In genomic region chr10:114380060-114380459, GRCh38 we compare ENCODE assay signal across 22 cellular contexts. TPM values are rescaled to one million over a fixed set of nuclear protein-coding genes. Genes with fewer than 3 reads are reported as not detected.
DNase-seq lines count a peak whose midpoint lies in the region; ATAC-seq and TF ChIP-seq lines count a peak whose summit lies in the region.
"Had no signal": no experiment of that assay in that cellular context is flagged by ENCODE, and none has a peak within 500 bp of the region (broad histone marks: within the 10 kb centered on the region; RNA-seq: fewer than 3 reads in every experiment).

No MANE protein-coding gene starts in this region.

- RAD21 ChIA-PET in HCT116 (lab: Charles Lee; ENCODE audit: low non-redundant PET in 1 of 2, low total read pairs in 2 of 2, uncharacterized antibody in 2 of 2, unreplicated experiment in 2 of 2) = no interaction called here

- DNase-seq in HCT116 (ENCODE audit: low read depth, low spot score) (no peak), Panc1 (ENCODE audit: low read depth, low spot score) (no peak), left colon (no peak), smooth muscle cell (lab: John Stamatoyannopoulos, UW; ENCODE audit: unreplicated experiment) (no peak), NCI-H526 treated with DMSO at 0.1 percent for 48 hours (lab: John Stamatoyannopoulos, UW) (no peak), NCI-H2196 treated with DMSO at 0.1 percent for 48 hours (lab: John Stamatoyannopoulos, UW; ENCODE audit: unreplicated experiment) (no peak), retina (no peak)
- DNase-seq: activated B cell treated with CpG ODN at 0.5 μM for 24 hours; activated CD8-positive, alpha-beta T cell treated with anti-CD3 and anti-CD28 coated beads for 36 hours; activated naive CD4-positive, alpha-beta T cell treated with Interleukin-2 at 50 U/mL for 16 hours; activated T-cell treated with anti-CD3 and anti-CD28 coated beads, Interleukin-2, amount 50 U/mL, for 1 hour; amygdala; CD4-positive, alpha-beta T cell; effector memory CD8-positive, alpha-beta T cell; KG1; left cardiac atrium; NCI-H1048; NCI-H1930; NCI-H524; stimulated activated CD4-positive, alpha-beta T cell treated with anti-CD3 and anti-CD28 coated beads, Interleukin-12 subunit alpha, Interleukin-12 subunit beta, amount 100 ng/mL, for 4 hours; T-helper 9 cell had no signal

- no peak overlapping the region for H3K9ac ChIP-seq in HCT116 (ENCODE audit: low read length)
- H3K9ac ChIP-seq in smooth muscle cell (ENCODE audit: low read depth) = no peak overlapping the region
- H3K9ac ChIP-seq: neural progenitor cell had no signal

- H3K27me3 ChIP-seq in HCT116 (ENCODE audit: insufficient read depth, low read length) = peaks cover 20% of the 10 kb centered on the region; the same call in 1 of the 2 replicates
- H3K27me3 ChIP-seq in Panc1 (ENCODE audit: control insufficient read depth, insufficient read depth, low read length) = no peaks in the 10 kb centered on the region
- no peaks in the 10 kb centered on the region for H3K27me3 ChIP-seq in smooth muscle cell (ENCODE audit: low read depth)
- H3K27me3 ChIP-seq: neural progenitor cell had no signal

- ATAC-seq in HCT116 (no peak), Panc1 (peak; percentile 10; the same call in 1 of the 2 replicates), left colon (peak; percentile 34)
- ATAC-seq: activated CD8-positive, alpha-beta T cell treated with anti-CD3 and anti-CD28 coated beads for 36 hours; effector memory CD8-positive, alpha-beta T cell had no signal

- no peak overlapping the region for H3K27ac ChIP-seq in HCT116 (ENCODE audit: low read depth, low read length)
- H3K27ac ChIP-seq in Panc1 (ENCODE audit: low read length) = peak overlapping the region; percentile 44; the same call in 1 of the 2 replicates
- H3K27ac ChIP-seq in smooth muscle cell (ENCODE audit: low read depth) = peak overlapping the region; percentile 80
- H3K27ac ChIP-seq: neural progenitor cell had no signal

- TF ChIP-seq POLR2A in HCT116 (IDR thresholded peaks at IDR 0.05; ENCODE audit: borderline replicate concordance, extremely low read depth, insufficient read depth, insufficient read length) = no peak

- POLR2A ChIA-PET in HCT116 (lab: Charles Lee) = no interaction called here
- POLR2A ChIA-PET in Panc1 (lab: Charles Lee) = no interaction called here

- CTCF ChIA-PET in HCT116 (lab: Charles Lee) = no interaction called here
- CTCF ChIA-PET in Panc1 (lab: Charles Lee) = no interaction called here

- H3K4me1 ChIP-seq in HCT116 (ENCODE audit: control insufficient read depth in 1 of 2, insufficient read depth in 2 of 2, low read length in 2 of 2) = no peaks in the 10 kb centered on the region; a peak in 1 of 4 replicates
- peaks cover 47% of the 10 kb centered on the region for H3K4me1 ChIP-seq in Panc1 (ENCODE audit: control insufficient read depth, insufficient read depth, low read length)
- H3K4me1 ChIP-seq in smooth muscle cell (ENCODE audit: low read depth) = peaks cover 13% of the 10 kb centered on the region
- H3K4me1 ChIP-seq: neural progenitor cell had no signal

- intact Hi-C loops in HCT116 (cut with micrococcal nuclease) (no loop called here), Panc1 (cut with micrococcal nuclease; ENCODE audit: unreplicated experiment) (no loop called here), left colon (cut with DNase I, micrococcal nuclease) (no loop called here)

- H2AFZ ChIP-seq in HCT116 (ENCODE audit: low read depth, low read length, poor library complexity, severe bottlenecking) (no peak overlapping the region), smooth muscle cell (ENCODE audit: low read depth) (no peak overlapping the region)
- H2AFZ ChIP-seq: neural progenitor cell had no signal

- TF ChIP-seq RAD21 in HCT116 (IDR thresholded peaks at IDR 0.05; ENCODE audit: low read depth) = no peak

- H3K9me3 ChIP-seq in HCT116 (ENCODE audit: control insufficient read depth in 1 of 2, insufficient read depth in 1 of 2, low read depth in 1 of 2, low read length in 2 of 2) (no peaks in the 10 kb centered on the region), Panc1 (ENCODE audit: control insufficient read depth, insufficient read depth, low read depth, low read length) (no peaks in the 10 kb centered on the region), smooth muscle cell (replicated peaks; ENCODE audit: low read depth) (no peaks in the 10 kb centered on the region)

- 39% methylated on average over 1 of the region's 1 CpG for WGBS in smooth muscle cell (ENCODE audit: low lambda C conversion rate)

- in situ Hi-C loops in Panc1 (cut with HindIII; ENCODE audit: low pct_unique_long_range_greater_than_20kb, low sequenced_read_pairs) = no loop called here

- no TSS peak for BruUV-seq in HCT116 (replicated peaks; lab: Mats Ljungman, UMichigan)
- BruUV-seq in Panc1 (replicated peaks; lab: Mats Ljungman, UMichigan) = no TSS peak

- H3K4me2 ChIP-seq in HCT116 (ENCODE audit: low read length) = no peak overlapping the region
- peak overlapping the region; percentile 42 for H3K4me2 ChIP-seq in smooth muscle cell
- H3K4me2 ChIP-seq: neural progenitor cell had no signal

- TF ChIP-seq CTCF in HCT116 (IDR thresholded peaks at IDR 0.05 in 2 of 3, conservative IDR thresholded peaks at IDR 0.05 in 1 of 3; ENCODE audit: borderline replicate concordance in 1 of 3, insufficient read depth in 1 of 3, low read depth in 2 of 3, low read length in 2 of 3) = no peak
- no peak for TF ChIP-seq CTCF in Panc1 (IDR thresholded peaks at IDR 0.05)
- TF ChIP-seq CTCF in smooth muscle cell (IDR thresholded peaks at IDR 0.05; ENCODE audit: borderline replicate concordance, insufficient read depth, poor library complexity, severe bottlenecking) = no peak

- no peak overlapping the region for H3K4me3 ChIP-seq in HCT116 (replicated peaks in 1 of 2; ENCODE audit: low read depth in 1 of 2, low read length in 2 of 2)
- H3K4me3 ChIP-seq in Panc1 (ENCODE audit: low read depth in 2 of 2, low read length in 2 of 2) = no peak overlapping the region
- H3K4me3 ChIP-seq in smooth muscle cell = no peak overlapping the region
- H3K4me3 ChIP-seq: neural progenitor cell had no signal

- no peaks in the 10 kb centered on the region for H4K20me1 ChIP-seq in HCT116 (ENCODE audit: insufficient read depth)
- H4K20me1 ChIP-seq in smooth muscle cell (ENCODE audit: low read depth) = peaks cover 20% of the 10 kb centered on the region

- no peaks in the 10 kb centered on the region for H3K9me2 ChIP-seq in HCT116 (ENCODE audit: insufficient read depth)

- H3K36me3 ChIP-seq in HCT116 (ENCODE audit: control insufficient read depth in 1 of 2, insufficient read depth in 2 of 2, low read length in 2 of 2) (no peaks in the 10 kb centered on the region), Panc1 (ENCODE audit: control insufficient read depth, insufficient read depth, low read length) (no peaks in the 10 kb centered on the region), smooth muscle cell (ENCODE audit: low read depth) (no peaks in the 10 kb centered on the region)
- H3K36me3 ChIP-seq: neural progenitor cell had no signal

- peaks cover 24% of the 10 kb centered on the region for H3F3A ChIP-seq in smooth muscle cell (ENCODE audit: low read depth)

- H3K79me2 ChIP-seq in HCT116 (ENCODE audit: insufficient read depth, low read length) = no peaks in the 10 kb centered on the region
- peaks cover 82% of the 10 kb centered on the region for H3K79me2 ChIP-seq in smooth muscle cell (ENCODE audit: low read depth)

TF ChIP-seq in HCT116, 20 proteins besides CTCF, POLR2A, EP300 and RAD21:
- no peak for TF ChIP-seq EZH2 (IDR thresholded peaks at IDR 0.05)
- no peak for TF ChIP-seq ZNF274 (IDR thresholded peaks at IDR 0.05; ENCODE audit: low read depth, low read length)
- TF ChIP-seq SP1 (IDR thresholded peaks at IDR 0.05; ENCODE audit: low read depth) = peak; percentile 21; the same call in 1 of the 2 replicates

RNA-seq across cellular contexts. Expression of gene AFAP1L2, which starts 24.2 kb away (rescaled TPM):
- total RNA-seq in HCT116 (2021; ENCODE audit: unreplicated experiment) (0.93 TPM), Panc1 (2021; ENCODE audit: unreplicated experiment) (170 TPM), left colon (10 to 100 TPM in 1 of 2 donors, 1 to 10 TPM in 1; 8.9 to 12.5 TPM), smooth muscle cell (36.7 and 47.2 TPM in 2 replicates)
- 0.59 and 0.68 TPM in 2 replicates for polyA plus RNA-seq in HCT116 (2012)
- polyA plus RNA-seq in Panc1 (2012; ENCODE audit: insufficient read length) = 113 TPM
- 35.4 and 43.3 TPM in 2 replicates for polyA plus RNA-seq in smooth muscle cell
